In the genomic region with DNA sequence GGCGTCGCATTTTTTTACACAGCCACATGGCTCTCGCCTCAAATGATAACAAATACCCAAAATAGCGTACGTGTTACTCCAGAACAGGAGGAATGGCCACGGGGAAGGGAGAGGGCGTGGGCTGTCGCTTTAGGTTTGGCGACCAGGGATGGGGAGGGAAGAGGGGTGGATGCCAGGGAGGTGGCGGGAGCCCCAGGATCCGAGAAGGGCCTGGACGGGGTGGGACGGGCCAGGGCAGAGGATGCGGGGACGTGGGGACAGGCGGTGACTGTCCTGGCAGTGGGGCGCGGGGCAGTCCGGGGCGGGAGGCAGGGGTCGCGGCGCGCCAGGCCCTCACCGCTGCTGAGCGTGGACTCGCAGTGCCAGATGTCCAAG, we compare ENCODE assay signal across 9 cellular contexts. TPM values are rescaled to one million over a fixed set of nuclear protein-coding genes. Genes with fewer than 3 reads are reported as not detected.
DNase-seq lines count a peak whose midpoint lies in the region; ATAC-seq and TF ChIP-seq lines count a peak whose summit lies in the region.
"Had no signal": no experiment of that assay in that cellular context is flagged by ENCODE, and none has a peak within 500 bp of the region (broad histone marks: within the 10 kb centered on the region; RNA-seq: fewer than 3 reads in every experiment).

No MANE protein-coding gene starts in this region.

- TF ChIP-seq POLR2A in vagina (IDR thresholded peaks at IDR 0.05): no peak

- H3K4me3 ChIP-seq in mucosa of stomach (ENCODE audit: low read length) (no peak overlapping the region), vagina (peak overlapping the region; percentile 53 to 54)
- no peak overlapping the region for H3K4me3 ChIP-seq in CD8-positive, alpha-beta T cell (ENCODE audit: low read depth, low read length)

- H3K4me3 Mint-ChIP-seq in activated naive CD8-positive, alpha-beta T cell treated with anti-CD3 and anti-CD28 coated beads, Interleukin-2, amount 10 ng/mL, durations not matched to agents 7 days and 5 days: peak overlapping the region; percentile 59
- H3K4me3 Mint-ChIP-seq in activated naive CD8-positive, alpha-beta T cell treated with anti-CD3 and anti-CD28 coated beads for 36 hours: no peak overlapping the region
- peak overlapping the region; percentile 94 for H3K4me3 Mint-ChIP-seq in endothelial cell (ENCODE audit: unreplicated experiment)
- no peak overlapping the region for H3K4me3 Mint-ChIP-seq in CD8-positive, alpha-beta T cell
- H3K4me3 Mint-ChIP-seq: CD4-positive, CD25-positive, alpha-beta regulatory T cell had no signal

- H3K4me1 ChIP-seq in mucosa of stomach (ENCODE audit: control insufficient read depth, insufficient read depth, low read length): no peaks in the 10 kb centered on the region
- H3K4me1 ChIP-seq in vagina: no peaks in the 10 kb centered on the region
- H3K4me1 ChIP-seq in CD8-positive, alpha-beta T cell (ENCODE audit: insufficient read depth, low read length): no peaks in the 10 kb centered on the region

- H3K9me3 ChIP-seq in mucosa of stomach (ENCODE audit: control insufficient read depth, low read length) (no peaks in the 10 kb centered on the region), vagina (no peaks in the 10 kb centered on the region)
- no peaks in the 10 kb centered on the region for H3K9me3 ChIP-seq in CD8-positive, alpha-beta T cell (ENCODE audit: low read length)

- DNase-seq in activated naive CD8-positive, alpha-beta T cell treated with anti-CD3 and anti-CD28 coated beads, Interleukin-2, amount 10 ng/mL, durations not matched to agents 7 days and 5 days: no peak
- DNase-seq in activated naive CD8-positive, alpha-beta T cell treated with anti-CD3 and anti-CD28 coated beads for 36 hours: no peak
- DNase-seq in endothelial cell (ENCODE audit: low spot score): no peak
- no peak for DNase-seq in vagina (ENCODE audit: extremely low spot score in 2 of 2)
- DNase-seq in NCI-H1694 treated with DMSO at 0.1 percent for 48 hours (lab: John Stamatoyannopoulos, UW): no peak
- no peak for DNase-seq in CD8-positive, alpha-beta T cell
- DNase-seq in NCI-H446 treated with DMSO at 0.1 percent for 48 hours (lab: John Stamatoyannopoulos, UW): no peak
- DNase-seq: CD4-positive, CD25-positive, alpha-beta regulatory T cell had no signal

- no peak overlapping the region for H3K27ac Mint-ChIP-seq in activated naive CD8-positive, alpha-beta T cell treated with anti-CD3 and anti-CD28 coated beads, Interleukin-2, amount 10 ng/mL, durations not matched to agents 7 days and 5 days
- no peak overlapping the region for H3K27ac Mint-ChIP-seq in activated naive CD8-positive, alpha-beta T cell treated with anti-CD3 and anti-CD28 coated beads for 36 hours
- H3K27ac Mint-ChIP-seq in endothelial cell (ENCODE audit: unreplicated experiment): peak overlapping the region; percentile 75
- H3K27ac Mint-ChIP-seq in CD8-positive, alpha-beta T cell: no peak overlapping the region
- H3K27ac Mint-ChIP-seq: CD4-positive, CD25-positive, alpha-beta regulatory T cell had no signal

- CTCF ChIA-PET in CD8-positive, alpha-beta T cell (lab: Charles Lee): no interaction called here

- POLR2A ChIA-PET in activated naive CD8-positive, alpha-beta T cell treated with anti-CD3 and anti-CD28 coated beads, Interleukin-2, amount 10 ng/mL, durations not matched to agents 7 days and 5 days (lab: Charles Lee): no interaction called here
- POLR2A ChIA-PET in CD8-positive, alpha-beta T cell (lab: Charles Lee): no interaction called here

- no peaks in the 10 kb centered on the region for H3K36me3 ChIP-seq in mucosa of stomach (ENCODE audit: control insufficient read depth, insufficient read depth, low read length)
- no peaks in the 10 kb centered on the region for H3K36me3 ChIP-seq in vagina
- no peaks in the 10 kb centered on the region for H3K36me3 ChIP-seq in CD8-positive, alpha-beta T cell (ENCODE audit: insufficient read depth, low read length)

- H3K9ac ChIP-seq in mucosa of stomach (ENCODE audit: low read length): peak overlapping the region; percentile 61

- intact Hi-C loops in vagina (cut with DNase I): no loop called here
- intact Hi-C loops in CD8-positive, alpha-beta T cell (cut with DNase I, micrococcal nuclease): no loop called here

- peaks cover 5% of the 10 kb centered on the region for H3K4me1 Mint-ChIP-seq in activated naive CD8-positive, alpha-beta T cell treated with anti-CD3 and anti-CD28 coated beads, Interleukin-2, amount 10 ng/mL, durations not matched to agents 7 days and 5 days
- H3K4me1 Mint-ChIP-seq in activated naive CD8-positive, alpha-beta T cell treated with anti-CD3 and anti-CD28 coated beads for 36 hours: peaks cover 3% of the 10 kb centered on the region
- peaks cover 8% of the 10 kb centered on the region for H3K4me1 Mint-ChIP-seq in endothelial cell (ENCODE audit: unreplicated experiment)
- H3K4me1 Mint-ChIP-seq in CD8-positive, alpha-beta T cell (ENCODE audit: low read depth): no peaks in the 10 kb centered on the region
- H3K4me1 Mint-ChIP-seq: CD4-positive, CD25-positive, alpha-beta regulatory T cell had no signal

- H3K36me3 Mint-ChIP-seq in activated naive CD8-positive, alpha-beta T cell treated with anti-CD3 and anti-CD28 coated beads, Interleukin-2, amount 10 ng/mL, durations not matched to agents 7 days and 5 days: peaks cover 5% of the 10 kb centered on the region
- H3K36me3 Mint-ChIP-seq in activated naive CD8-positive, alpha-beta T cell treated with anti-CD3 and anti-CD28 coated beads for 36 hours: peaks cover 3% of the 10 kb centered on the region
- H3K36me3 Mint-ChIP-seq in endothelial cell (ENCODE audit: low read depth, unreplicated experiment): peaks cover 3% of the 10 kb centered on the region
- H3K36me3 Mint-ChIP-seq in CD8-positive, alpha-beta T cell: no peaks in the 10 kb centered on the region
- H3K36me3 Mint-ChIP-seq: CD4-positive, CD25-positive, alpha-beta regulatory T cell had no signal

- peaks cover 5% of the 10 kb centered on the region for H3K27me3 ChIP-seq in mucosa of stomach (ENCODE audit: control insufficient read depth, insufficient read depth, low read length)
- H3K27me3 ChIP-seq in vagina: no peaks in the 10 kb centered on the region
- H3K27me3 ChIP-seq in CD8-positive, alpha-beta T cell (ENCODE audit: insufficient read depth, low read length): no peaks in the 10 kb centered on the region

- TF ChIP-seq CTCF in endothelial cell (IDR thresholded peaks at IDR 0.05; ENCODE audit: unreplicated experiment) (no peak), vagina (IDR thresholded peaks at IDR 0.05) (no peak)
- TF ChIP-seq CTCF in CD8-positive, alpha-beta T cell (IDR thresholded peaks at IDR 0.05): no peak

- no peaks in the 10 kb centered on the region for H3K9me3 Mint-ChIP-seq in activated naive CD8-positive, alpha-beta T cell treated with anti-CD3 and anti-CD28 coated beads, Interleukin-2, amount 10 ng/mL, durations not matched to agents 7 days and 5 days
- peaks cover 2% of the 10 kb centered on the region for H3K9me3 Mint-ChIP-seq in activated naive CD8-positive, alpha-beta T cell treated with anti-CD3 and anti-CD28 coated beads for 36 hours
- no peaks in the 10 kb centered on the region for H3K9me3 Mint-ChIP-seq in endothelial cell (ENCODE audit: unreplicated experiment)
- no peaks in the 10 kb centered on the region for H3K9me3 Mint-ChIP-seq in CD8-positive, alpha-beta T cell

- no peak for ATAC-seq in activated naive CD8-positive, alpha-beta T cell treated with anti-CD3 and anti-CD28 coated beads, Interleukin-2, amount 10 ng/mL, durations not matched to agents 7 days and 5 days (ENCODE audit: low read depth)
- ATAC-seq in CD8-positive, alpha-beta T cell: no peak

- H3K27ac ChIP-seq in vagina: peak overlapping the region; percentile 85
- H3K27ac ChIP-seq in CD8-positive, alpha-beta T cell (ENCODE audit: low read depth, low read length): no peak overlapping the region

- peaks cover 16% of the 10 kb centered on the region for H3K27me3 Mint-ChIP-seq in activated naive CD8-positive, alpha-beta T cell treated with anti-CD3 and anti-CD28 coated beads, Interleukin-2, amount 10 ng/mL, durations not matched to agents 7 days and 5 days
- peaks cover 24% of the 10 kb centered on the region for H3K27me3 Mint-ChIP-seq in activated naive CD8-positive, alpha-beta T cell treated with anti-CD3 and anti-CD28 coated beads for 36 hours
- no peaks in the 10 kb centered on the region for H3K27me3 Mint-ChIP-seq in endothelial cell (ENCODE audit: unreplicated experiment)
- peaks cover 13% of the 10 kb centered on the region for H3K27me3 Mint-ChIP-seq in CD8-positive, alpha-beta T cell (ENCODE audit: low read depth)

RNA-seq across cellular contexts. Expression of a gene that starts 0.6 kb away (rescaled TPM):
- not detected for total RNA-seq in activated naive CD8-positive, alpha-beta T cell treated with anti-CD3 and anti-CD28 coated beads, Interleukin-2, amount 10 ng/mL, durations not matched to agents 7 days and 5 days
- not detected for total RNA-seq in activated naive CD8-positive, alpha-beta T cell treated with anti-CD3 and anti-CD28 coated beads for 36 hours
- total RNA-seq in endothelial cell (ENCODE audit: unreplicated experiment): 1.6 TPM
- total RNA-seq in vagina: 44.7 TPM
- not detected for total RNA-seq in CD8-positive, alpha-beta T cell
- total RNA-seq: CD4-positive, CD25-positive, alpha-beta regulatory T cell had no signal

Comparison
In these comparisons a context has a peak if more than half of its experiments do, and no peak if none do; other contexts are left out.
1. H3K4me3 Mint-ChIP-seq: peak in activated naive CD8-positive, alpha-beta T cell treated with anti-CD3 and anti-CD28 coated beads, Interleukin-2, amount 10 ng/mL, durations not matched to agents 7 days and 5 days (single experiment) and endothelial cell (single experiment); none in activated naive CD8-positive, alpha-beta T cell treated with anti-CD3 and anti-CD28 coated beads for 36 hours (single experiment) and CD8-positive, alpha-beta T cell (single experiment).
2. H3K4me3 ChIP-seq: peak in vagina (2 of 2); none in mucosa of stomach (single experiment) and CD8-positive, alpha-beta T cell (single experiment).
3. RNA of a gene that starts 0.6 kb away (total RNA-seq): 44.7 TPM in vagina (single experiment); 1.6 TPM in endothelial cell (single experiment), not detected in activated naive CD8-positive, alpha-beta T cell treated with anti-CD3 and anti-CD28 coated beads, Interleukin-2, amount 10 ng/mL, durations not matched to agents 7 days and 5 days, not detected in activated naive CD8-positive, alpha-beta T cell treated with anti-CD3 and anti-CD28 coated beads for 36 hours and not detected in CD8-positive, alpha-beta T cell; every median in the first group is over 10 times any median in the second.